5 cellular contexts compared by ENCODE assay signal in genomic region chr17:47773664-47774063, GRCh38. TPM values are rescaled to one million over a fixed set of nuclear protein-coding genes. Genes with fewer than 3 reads are reported as not detected.
"Had no signal": no experiment of that assay in that cellular context is flagged by ENCODE, and none has a peak within 500 bp of the region (broad histone marks: within the 10 kb centered on the region; RNA-seq: fewer than 3 reads in every experiment).

No MANE protein-coding gene starts in this region.

RNA-seq across cellular contexts. Expression of gene TBX21, which starts 40.6 kb away (rescaled TPM):
- total RNA-seq: chondrocyte, dermis blood vessel endothelial cell, foreskin keratinocyte had no signal
- polyA plus RNA-seq: aorta, foreskin keratinocyte had no signal

RNA-seq across cellular contexts. Expression of gene LRRC46, which starts 57.8 kb away (rescaled TPM):
- total RNA-seq: body of pancreas, dermis blood vessel endothelial cell had no signal
